ENCODE assay signal across 8 cellular contexts in genomic region chr4:40301592-40301991, GRCh38.
A peak's percentile ranks its signal among the peaks of the same experiment; 100 is the strongest.
DNase-seq lines count a peak whose midpoint lies in the region; ATAC-seq lines count a peak whose summit lies in the region.

No MANE protein-coding gene starts in this region.

- no peaks in the 10 kb centered on the region for H3K27me3 Mint-ChIP-seq in stimulated activated memory B cell treated with anti-CD40 and anti-IgM and Interleukin-4, amounts not matched to agents 10 μg/mL and 1 μg/mL and 100 μg/mL, for 72 hours

- peak; percentile 63 for DNase-seq in activated CD4-positive, alpha-beta T cell treated with anti-CD3 and anti-CD28 coated beads for 1 hour
- DNase-seq in activated CD4-positive, alpha-beta T cell treated with anti-CD3 and anti-CD28 coated beads, Interleukin-2, amount 50 U/mL, for 48 hours, result no peak
- DNase-seq in activated T-cell treated with anti-CD3 and anti-CD28 coated beads for 48 hours (ENCODE audit: low read depth), result peak; percentile 31
- no peak for DNase-seq in T1000 (lab: John Stamatoyannopoulos, UW)
- DNase-seq in NCI-H524 treated with DMSO at 0.1 percent for 48 hours (lab: John Stamatoyannopoulos, UW), result no peak
- no peak for DNase-seq in AG08395 (ENCODE audit: low spot score)

- H3K9me3 Mint-ChIP-seq in stimulated activated memory B cell treated with anti-CD40 and anti-IgM and Interleukin-4, amounts not matched to agents 10 μg/mL and 1 μg/mL and 100 μg/mL, for 72 hours, result peaks cover 11% of the 10 kb centered on the region

- peaks cover 5% of the 10 kb centered on the region for H3K36me3 Mint-ChIP-seq in stimulated activated memory B cell treated with anti-CD40 and anti-IgM and Interleukin-4, amounts not matched to agents 10 μg/mL and 1 μg/mL and 100 μg/mL, for 72 hours

- H3K4me3 Mint-ChIP-seq in stimulated activated memory B cell treated with anti-CD40 and anti-IgM and Interleukin-4, amounts not matched to agents 10 μg/mL and 1 μg/mL and 100 μg/mL, for 72 hours, result peak overlapping the region; percentile 40

- peak overlapping the region; percentile 84 for H3K27ac Mint-ChIP-seq in stimulated activated memory B cell treated with anti-CD40 and anti-IgM and Interleukin-4, amounts not matched to agents 10 μg/mL and 1 μg/mL and 100 μg/mL, for 72 hours

- peaks cover 77% of the 10 kb centered on the region for H3K4me1 Mint-ChIP-seq in stimulated activated memory B cell treated with anti-CD40 and anti-IgM and Interleukin-4, amounts not matched to agents 10 μg/mL and 1 μg/mL and 100 μg/mL, for 72 hours

- peak; percentile 61 for ATAC-seq in HG03196 (IDR thresholded peaks at IDR 0.05; ENCODE audit: unreplicated experiment)
- peak; percentile 87 for ATAC-seq in stimulated activated memory B cell treated with anti-CD40 and anti-IgM and Interleukin-4, amounts not matched to agents 10 μg/mL and 1 μg/mL and 100 μg/mL, for 72 hours

Comparison
In these comparisons a context has a peak if more than half of its experiments do, and no peak if none do; other contexts are left out.
1. DNase-seq: peak in activated CD4-positive, alpha-beta T cell treated with anti-CD3 and anti-CD28 coated beads for 1 hour (single experiment) and activated T-cell treated with anti-CD3 and anti-CD28 coated beads for 48 hours (single experiment); none in activated CD4-positive, alpha-beta T cell treated with anti-CD3 and anti-CD28 coated beads, Interleukin-2, amount 50 U/mL, for 48 hours (0 of 2), T1000 (single experiment), NCI-H524 treated with DMSO at 0.1 percent for 48 hours (single experiment) and AG08395 (single experiment).